Comparison of ENCODE assay signal across 13 cellular contexts in genomic region chr2:69509750-69510140, GRCh38.
DNase-seq lines count a peak whose midpoint lies in the region; ATAC-seq and TF ChIP-seq lines count a peak whose summit lies in the region.
"Had no signal": no experiment of that assay in that cellular context is flagged by ENCODE, and none has a peak within 500 bp of the region (broad histone marks: within the 10 kb centered on the region; RNA-seq: fewer than 3 reads in every experiment).

No MANE protein-coding gene starts in this region.

- H3K27ac Mint-ChIP-seq in activated naive CD8-positive, alpha-beta T cell = peak overlapping the region; percentile 75
- H3K27ac Mint-ChIP-seq in activated naive CD8-positive, alpha-beta T cell treated with anti-CD3 and anti-CD28 coated beads for 36 hours = no peak overlapping the region
- peak overlapping the region in 2 of 8 donors; percentile 7 to 71 for H3K27ac Mint-ChIP-seq in CD8-positive, alpha-beta memory T cell

- peak; percentile 74 to 78 for ATAC-seq in activated CD4-positive, CD25-positive, alpha-beta regulatory T cell treated with anti-CD3 and anti-CD28 coated beads, Interleukin-2, amount 50 U/mL, for 24 hours
- ATAC-seq: CD8-positive, alpha-beta T cell had no signal

- H3K4me3 Mint-ChIP-seq in activated naive CD8-positive, alpha-beta T cell = no peak overlapping the region
- no peak overlapping the region for H3K4me3 Mint-ChIP-seq in activated naive CD8-positive, alpha-beta T cell treated with anti-CD3 and anti-CD28 coated beads for 36 hours
- H3K4me3 Mint-ChIP-seq in CD8-positive, alpha-beta memory T cell = no peak overlapping the region
- H3K4me3 Mint-ChIP-seq: CD14-positive monocyte; CD8-positive, alpha-beta T cell; H9 had no signal

- H3K27ac ChIP-seq in VCaP = peak overlapping the region; percentile 22; the same call in 1 of the 2 replicates
- no peak overlapping the region for H3K27ac ChIP-seq in CD8-positive, alpha-beta memory T cell (ENCODE audit: low read depth, low read length)
- H3K27ac ChIP-seq: BLaER1 had no signal

- peaks cover 43% of the 10 kb centered on the region for H3K4me1 Mint-ChIP-seq in activated naive CD8-positive, alpha-beta T cell (ENCODE audit: low read depth)
- H3K4me1 Mint-ChIP-seq in activated naive CD8-positive, alpha-beta T cell treated with anti-CD3 and anti-CD28 coated beads for 36 hours = peaks cover 27% of the 10 kb centered on the region
- peaks cover 12 to 23% (median 15%) of the 10 kb centered on the region in 3 donors for H3K4me1 Mint-ChIP-seq in CD8-positive, alpha-beta memory T cell

- peaks cover 84% of the 10 kb centered on the region for H3K36me3 ChIP-seq in CD8-positive, alpha-beta memory T cell (ENCODE audit: insufficient read depth, low read length)

- CTCF ChIA-PET in CD8-positive, alpha-beta memory T cell (lab: Charles Lee) = no interaction called here

- peaks cover 49% of the 10 kb centered on the region for H3K36me3 Mint-ChIP-seq in activated naive CD8-positive, alpha-beta T cell
- H3K36me3 Mint-ChIP-seq in activated naive CD8-positive, alpha-beta T cell treated with anti-CD3 and anti-CD28 coated beads for 36 hours = peaks cover 79% of the 10 kb centered on the region
- H3K36me3 Mint-ChIP-seq in CD8-positive, alpha-beta memory T cell = peaks cover 39 to 95% (median 65%) of the 10 kb centered on the region in 3 donors

- no peak for DNase-seq in activated CD4-positive, CD25-positive, alpha-beta regulatory T cell (lab: John Stamatoyannopoulos, UW)
- no peak for DNase-seq in activated naive CD8-positive, alpha-beta T cell treated with anti-CD3 and anti-CD28 coated beads for 36 hours
- no peak for DNase-seq in CD8-positive, alpha-beta memory T cell
- no peak for DNase-seq in SW480 (ENCODE audit: low spot score)
- DNase-seq: 8988T; CD8-positive, alpha-beta T cell; COR-L47; H9 had no signal

- TF ChIP-seq CTCF in VCaP (conservative IDR thresholded peaks at IDR 0.05) = no peak

- no peaks in the 10 kb centered on the region for H3K27me3 Mint-ChIP-seq in activated naive CD8-positive, alpha-beta T cell
- no peaks in the 10 kb centered on the region for H3K27me3 Mint-ChIP-seq in activated naive CD8-positive, alpha-beta T cell treated with anti-CD3 and anti-CD28 coated beads for 36 hours
- no peaks in the 10 kb centered on the region for H3K27me3 Mint-ChIP-seq in CD8-positive, alpha-beta memory T cell

- no peaks in the 10 kb centered on the region for H3K4me1 ChIP-seq in CD8-positive, alpha-beta memory T cell (ENCODE audit: insufficient read depth, low read length)
- H3K4me1 ChIP-seq: BLaER1 had no signal

- H3K9me3 Mint-ChIP-seq in activated naive CD8-positive, alpha-beta T cell (ENCODE audit: low read depth) = peaks cover 3% of the 10 kb centered on the region
- peaks cover 5% of the 10 kb centered on the region for H3K9me3 Mint-ChIP-seq in activated naive CD8-positive, alpha-beta T cell treated with anti-CD3 and anti-CD28 coated beads for 36 hours
- H3K9me3 Mint-ChIP-seq in CD8-positive, alpha-beta memory T cell = no peaks in the 10 kb centered on the region
- H3K9me3 Mint-ChIP-seq: H9 had no signal

- H3K4me3 ChIP-seq in CD8-positive, alpha-beta memory T cell (ENCODE audit: low read length) = no peak overlapping the region
- H3K4me3 ChIP-seq: BLaER1 had no signal

- no peaks in the 10 kb centered on the region for H3K27me3 ChIP-seq in CD8-positive, alpha-beta memory T cell (ENCODE audit: insufficient read depth, low read length, poor library complexity, severe bottlenecking)
- H3K27me3 ChIP-seq: BLaER1 had no signal

- no peaks in the 10 kb centered on the region for H3K9me3 ChIP-seq in CD8-positive, alpha-beta memory T cell (ENCODE audit: low read length)

- POLR2A ChIA-PET in CD8-positive, alpha-beta memory T cell (lab: Charles Lee) = no interaction called here
